ENCODE assay signal across 1 cellular context in the genomic region with DNA sequence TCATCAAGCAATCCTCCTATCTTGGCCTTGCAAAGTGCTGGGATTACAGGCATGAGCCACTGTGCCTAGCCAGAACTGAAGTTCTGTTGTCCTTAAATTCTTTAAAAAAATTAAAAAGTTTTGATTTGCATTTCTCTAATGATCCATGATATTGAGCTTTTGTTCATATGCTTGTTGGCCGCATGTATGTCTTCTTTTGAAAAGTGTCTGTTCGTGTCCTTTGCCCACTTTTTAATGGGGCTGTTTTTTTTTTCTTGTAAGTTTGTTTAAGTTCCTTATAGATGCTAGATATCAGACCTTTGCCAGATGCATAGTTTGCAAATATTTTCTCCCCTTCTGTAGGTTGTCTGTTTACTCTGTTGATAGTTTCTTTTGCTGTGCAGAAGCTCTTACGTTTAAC.
"Not testable (repeated sequence)": the region's sequence is repeated elsewhere in the genome, so short reads cannot be mapped to it uniquely, and the experiment has no call there.

No MANE protein-coding gene starts in this region.

- peaks cover 63% of the 10 kb centered on the region for H3K36me3 Mint-ChIP-seq in stimulated activated naive CD8-positive, alpha-beta T cell treated with anti-CD3 and anti-CD28 coated beads, Interleukin-15, Interleukin-2, amounts not matched to agents 100 ng/mL and 50 ng/mL, for 24 hours (ENCODE audit: low read depth)

- H3K27ac Mint-ChIP-seq in stimulated activated naive CD8-positive, alpha-beta T cell treated with anti-CD3 and anti-CD28 coated beads, Interleukin-15, Interleukin-2, amounts not matched to agents 100 ng/mL and 50 ng/mL, for 24 hours = peak overlapping the region; percentile 37

- not testable (repeated sequence) for H3K27me3 Mint-ChIP-seq in stimulated activated naive CD8-positive, alpha-beta T cell treated with anti-CD3 and anti-CD28 coated beads, Interleukin-15, Interleukin-2, amounts not matched to agents 100 ng/mL and 50 ng/mL, for 24 hours

- not testable (repeated sequence) for H3K4me3 Mint-ChIP-seq in stimulated activated naive CD8-positive, alpha-beta T cell treated with anti-CD3 and anti-CD28 coated beads, Interleukin-15, Interleukin-2, amounts not matched to agents 100 ng/mL and 50 ng/mL, for 24 hours

- peaks cover 40% of the 10 kb centered on the region for H3K4me1 Mint-ChIP-seq in stimulated activated naive CD8-positive, alpha-beta T cell treated with anti-CD3 and anti-CD28 coated beads, Interleukin-15, Interleukin-2, amounts not matched to agents 100 ng/mL and 50 ng/mL, for 24 hours (ENCODE audit: low read depth)

- not testable (repeated sequence) for H3K9me3 Mint-ChIP-seq in stimulated activated naive CD8-positive, alpha-beta T cell treated with anti-CD3 and anti-CD28 coated beads, Interleukin-15, Interleukin-2, amounts not matched to agents 100 ng/mL and 50 ng/mL, for 24 hours
